24 cellular contexts compared by ENCODE assay signal in genomic region chr6:31968326-31968725, GRCh38. TPM values are rescaled to one million over a fixed set of nuclear protein-coding genes. Genes with fewer than 3 reads are reported as not detected.
"Had no signal": no experiment of that assay in that cellular context is flagged by ENCODE, and none has a peak within 500 bp of the region (broad histone marks: within the 10 kb centered on the region; RNA-seq: fewer than 3 reads in every experiment).

No MANE protein-coding gene starts in this region.

- H3K4me3 ChIP-seq: cardiac muscle cell, Peyer's patch had no signal

- H3K27ac ChIP-seq: brain microvascular endothelial cell, cardiac muscle cell, Peyer's patch had no signal

- H3K9me3 ChIP-seq: Peyer's patch had no signal

- ATAC-seq: activated T-cell treated with anti-CD3 and anti-CD28 coated beads, Interleukin-2, amount 50 U/mL, for 72 hours; T-helper 17 cell had no signal

- DNase-seq: activated B cell treated with CpG ODN at 0.5 μM for 24 hours; activated CD4-positive, alpha-beta memory T cell treated with anti-CD3 and anti-CD28 coated beads for 36 hours; activated CD4-positive, alpha-beta T cell treated with anti-CD3 and anti-CD28 coated beads for 1 hour; activated CD4-positive, alpha-beta T cell treated with anti-CD3 and anti-CD28 coated beads, Interleukin-2, amount 10 ng/mL, durations not matched to agents 7 days and 5 days; activated CD8-positive, alpha-beta memory T cell treated with anti-CD3 and anti-CD28 coated beads for 24 hours; activated gamma-delta T cell treated with Interleukin-2 at 50 U/mL for 16 hours; activated naive CD4-positive, alpha-beta T cell treated with anti-CD3 and anti-CD28 coated beads, Interleukin-2, amount 50 U/mL, for 16 hours; activated T-cell treated with anti-CD3 and anti-CD28 coated beads, Interleukin-2, amount 50 U/mL, for 72 hours; amygdala; brain microvascular endothelial cell; cerebellar nuclear complex; Karpas-422; NCI-H1105 treated with DMSO at 0.1 percent for 48 hours; NCI-H1436 treated with DMSO at 0.1 percent for 48 hours; NCI-H187; NCI-H2081; NCI-H510A treated with DMSO at 0.1 percent for 48 hours; NCI-H69; SHP77 treated with DMSO at 0.1 percent for 48 hours; T-helper 17 cell; T-helper 9 cell had no signal

- H3K27me3 ChIP-seq: brain microvascular endothelial cell, cardiac muscle cell, Peyer's patch had no signal

RNA-seq across cellular contexts. Expression of gene CFB, which starts 22.4 kb away (rescaled TPM):
- total RNA-seq: activated B cell treated with CpG ODN at 0.5 μM for 24 hours, SK-MEL-5 had no signal
